9 cellular contexts compared by ENCODE assay signal in genomic region chr4:143700420-143701352, GRCh38. TPM values are rescaled to one million over a fixed set of nuclear protein-coding genes. Genes with fewer than 3 reads are reported as not detected.
DNase-seq lines count a peak whose midpoint lies in the region; ATAC-seq and TF ChIP-seq lines count a peak whose summit lies in the region.
"Had no signal": no experiment of that assay in that cellular context is flagged by ENCODE, and none has a peak within 500 bp of the region (broad histone marks: within the 10 kb centered on the region; RNA-seq: fewer than 3 reads in every experiment).

TSS of gene FREM3 (minus strand) at chr4:143700675. CDS start at chr4:143700675, 0 bp downstream.

- H3K27ac ChIP-seq in GM23248 (no peak within 1 kb of the TSS), heart right ventricle (no peak within 1 kb of the TSS), sigmoid colon (no peak within 1 kb of the TSS)

- H3K36me3 ChIP-seq in GM23248 (ENCODE audit: low read depth) (no peaks in the 10 kb centered on the region), heart right ventricle (no peaks in the 10 kb centered on the region), sigmoid colon (no peaks in the 10 kb centered on the region)

- peaks cover 30% of the 10 kb centered on the region for H3K27me3 ChIP-seq in GM23248 (replicated peaks; ENCODE audit: insufficient read depth)
- peaks cover 6 to 54% (median 36%) of the 10 kb centered on the region in 7 donors for H3K27me3 ChIP-seq in heart right ventricle
- H3K27me3 ChIP-seq in sigmoid colon, result peaks cover 14 to 54% (median 23%) of the 10 kb centered on the region in 3 donors

- H2AFZ ChIP-seq in GM23248, result peak within 1 kb of the TSS; percentile 38

- ATAC-seq in SK-N-SH treated with all-trans-retinoic acid at 6 μM for 48 hours (peak; percentile 72), heart right ventricle (peak in 6 of 8 donors; percentile 15 to 60 (median 36)), GM21786 (IDR thresholded peaks at IDR 0.05; ENCODE audit: unreplicated experiment) (no peak)

- in situ Hi-C loops in GM23248 (cut with MboI), result no loop called here

- TF ChIP-seq CTCF in heart right ventricle (IDR thresholded peaks at IDR 0.05) (no peak), sigmoid colon (IDR thresholded peaks at IDR 0.05) (no peak), GM10266 (IDR thresholded peaks at IDR 0.05; ENCODE audit: control insufficient read depth, insufficient read depth, low read depth, missing control alignments) (no peak)

- no peaks in the 10 kb centered on the region for H4K20me1 ChIP-seq in GM23248 (ENCODE audit: insufficient read depth)

- intact Hi-C loops in heart right ventricle (cut with DNase I), result no loop called here
- intact Hi-C loops in sigmoid colon (cut with DNase I), result no loop called here

- no peaks in the 10 kb centered on the region for H3K9me3 ChIP-seq in GM23248 (ENCODE audit: low read depth)
- H3K9me3 ChIP-seq in heart right ventricle, result no peaks in the 10 kb centered on the region
- H3K9me3 ChIP-seq in sigmoid colon, result no peaks in the 10 kb centered on the region

- peak within 1 kb of the TSS; percentile 71 for H3K4me2 ChIP-seq in GM23248 (ENCODE audit: unreplicated experiment)

- H3F3A ChIP-seq in GM23248 (ENCODE audit: insufficient read depth), result no peaks in the 10 kb centered on the region

- no peak for TF ChIP-seq EP300 in sigmoid colon (IDR thresholded peaks at IDR 0.05)

- peak; percentile 17 for DNase-seq in GM23248
- DNase-seq in heart right ventricle, result no peak
- DNase-seq in sigmoid colon, result no peak
- DNase-seq in GM10266 (ENCODE audit: extremely low spot score), result no peak
- DNase-seq in DMS114 treated with DMSO at 0.1 percent for 48 hours (lab: John Stamatoyannopoulos, UW; ENCODE audit: unreplicated experiment), result no peak

- no peaks in the 10 kb centered on the region for H3K4me1 ChIP-seq in GM23248 (ENCODE audit: insufficient read depth)
- peaks cover 0 to 19% (median 16%) of the 10 kb centered on the region in 9 donors for H3K4me1 ChIP-seq in heart right ventricle
- peaks cover 0 to 19% (median 18%) of the 10 kb centered on the region in 4 donors for H3K4me1 ChIP-seq in sigmoid colon

- TF ChIP-seq POLR2A in sigmoid colon (IDR thresholded peaks at IDR 0.05), result no peak

- H3K9me2 ChIP-seq in GM23248 (ENCODE audit: insufficient read depth), result no peaks in the 10 kb centered on the region

- 9 to 11% methylated on average over 47 to 55 of the region's 64 CpGs for WGBS in GM23248 (ENCODE audit: low coverage in 1 of 2, low lambda C conversion rate in 2 of 2, missing lambda C conversion rate in 2 of 2), 2 experiments
- 1 to 2% methylated on average over 63 to 64 of the region's 64 CpGs for WGBS in heart right ventricle, 2 donors
- WGBS in sigmoid colon, 2 donors, result 1 to 5% methylated on average over 64 of the region's 64 CpGs

- H3K4me3 ChIP-seq in GM23248 (peak within 1 kb of the TSS; percentile 54), heart right ventricle (peak within 1 kb of the TSS; percentile 19 to 60 (median 44)), sigmoid colon (peak within 1 kb of the TSS; percentile 14 to 46 (median 42))

- H3K9ac ChIP-seq in GM23248, result no peak within 1 kb of the TSS

- H3K79me2 ChIP-seq in GM23248 (ENCODE audit: insufficient read depth), result no peaks in the 10 kb centered on the region

TF ChIP-seq in SK-N-SH treated with all-trans-retinoic acid at 6 μM for 48 hours, 23 proteins besides CTCF, POLR2A, EP300 and RAD21:
- no peak for TF ChIP-seq RARB (CRISPR knock-in tag; IDR thresholded peaks at IDR 0.05)
- no peak for TF ChIP-seq BACH2 (CRISPR knock-in tag; IDR thresholded peaks at IDR 0.05; ENCODE audit: borderline replicate concordance)
- no peak for TF ChIP-seq SNAI2 (CRISPR knock-in tag; IDR thresholded peaks at IDR 0.05)
- TF ChIP-seq, protein P1, sequence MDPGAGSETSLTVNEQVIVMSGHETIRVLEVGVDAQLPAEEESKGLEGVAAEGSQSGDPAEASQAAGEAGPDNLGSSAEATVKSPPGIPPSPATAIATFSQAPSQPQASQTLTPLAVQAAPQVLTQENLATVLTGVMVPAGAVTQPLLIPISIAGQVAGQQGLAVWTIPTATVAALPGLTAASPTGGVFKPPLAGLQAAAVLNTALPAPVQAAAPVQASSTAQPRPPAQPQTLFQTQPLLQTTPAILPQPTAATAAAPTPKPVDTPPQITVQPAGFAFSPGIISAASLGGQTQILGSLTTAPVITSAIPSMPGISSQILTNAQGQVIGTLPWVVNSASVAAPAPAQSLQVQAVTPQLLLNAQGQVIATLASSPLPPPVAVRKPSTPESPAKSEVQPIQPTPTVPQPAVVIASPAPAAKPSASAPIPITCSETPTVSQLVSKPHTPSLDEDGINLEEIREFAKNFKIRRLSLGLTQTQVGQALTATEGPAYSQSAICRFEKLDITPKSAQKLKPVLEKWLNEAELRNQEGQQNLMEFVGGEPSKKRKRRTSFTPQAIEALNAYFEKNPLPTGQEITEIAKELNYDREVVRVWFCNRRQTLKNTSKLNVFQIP (CRISPR knock-in tag; IDR thresholded peaks at IDR 0.05; ENCODE audit: borderline replicate concordance, low read depth), result no peak
- no peak for TF ChIP-seq ISL1 (CRISPR knock-in tag; IDR thresholded peaks at IDR 0.05)
- no peak for TF ChIP-seq TSHZ2 (CRISPR knock-in tag; IDR thresholded peaks at IDR 0.05)
- TF ChIP-seq, protein P2, sequence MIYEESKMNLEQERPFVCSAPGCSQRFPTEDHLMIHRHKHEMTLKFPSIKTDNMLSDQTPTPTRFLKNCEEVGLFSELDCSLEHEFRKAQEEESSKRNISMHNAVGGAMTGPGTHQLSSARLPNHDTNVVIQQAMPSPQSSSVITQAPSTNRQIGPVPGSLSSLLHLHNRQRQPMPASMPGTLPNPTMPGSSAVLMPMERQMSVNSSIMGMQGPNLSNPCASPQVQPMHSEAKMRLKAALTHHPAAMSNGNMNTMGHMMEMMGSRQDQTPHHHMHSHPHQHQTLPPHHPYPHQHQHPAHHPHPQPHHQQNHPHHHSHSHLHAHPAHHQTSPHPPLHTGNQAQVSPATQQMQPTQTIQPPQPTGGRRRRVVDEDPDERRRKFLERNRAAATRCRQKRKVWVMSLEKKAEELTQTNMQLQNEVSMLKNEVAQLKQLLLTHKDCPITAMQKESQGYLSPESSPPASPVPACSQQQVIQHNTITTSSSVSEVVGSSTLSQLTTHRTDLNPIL (CRISPR knock-in tag; IDR thresholded peaks at IDR 0.05; ENCODE audit: low read depth), result no peak
- TF ChIP-seq GLIS3 (CRISPR knock-in tag; IDR thresholded peaks at IDR 0.05), result no peak
- no peak for TF ChIP-seq ZFP30 (CRISPR knock-in tag; IDR thresholded peaks at IDR 0.05)
- no peak for TF ChIP-seq ARNTL (CRISPR knock-in tag; IDR thresholded peaks at IDR 0.05; ENCODE audit: borderline replicate concordance, low read depth)
- no peak for TF ChIP-seq OSR1 (CRISPR knock-in tag; IDR thresholded peaks at IDR 0.05)
- TF ChIP-seq ESRRG (CRISPR knock-in tag; IDR thresholded peaks at IDR 0.05), result no peak

RNA-seq across cellular contexts. Expression of gene FREM3, which starts in this region (rescaled TPM):
- not detected in 2 replicates for total RNA-seq in GM23248 (2014; rRNA removed; shearing (Covaris generic))
- polyA plus RNA-seq in GM23248 (2016; fragmentation: Nextera tagmentation; extraction: Ambion mirVana) (not detected in 2 replicates), heart right ventricle (under 1 TPM in 1 of 2 donors, not detected in 1; 0.01 TPM), sigmoid colon (not detected)
- total RNA-seq in heart right ventricle (under 1 TPM in 5 of 10 donors, not detected in 5; 0.03 to 0.25 (median 0.05) TPM), sigmoid colon (under 1 TPM in 1 of 4 donors, not detected in 3; under 0.01 TPM)
- total RNA-seq: fibroblast of lung, M059J had no signal
- polyA plus RNA-seq: fibroblast of lung had no signal

Comparison
In these comparisons a context has a peak if more than half of its experiments do, and no peak if none do; other contexts are left out.
1. Peak in DNase-seq, H3K4me3 ChIP-seq and H3K4me2 ChIP-seq in GM23248; RNA of the gene not detected or under 1 TPM.
2. Peak in ATAC-seq and H3K4me3 ChIP-seq in heart right ventricle; RNA of the gene not detected or under 1 TPM.